In genomic region chr19:42996161-42996560, GRCh38 we compare ENCODE assay signal across 11 cellular contexts. TPM values are rescaled to one million over a fixed set of nuclear protein-coding genes. Genes with fewer than 3 reads are reported as not detected.
"Had no signal": no experiment of that assay in that cellular context is flagged by ENCODE, and none has a peak within 500 bp of the region (broad histone marks: within the 10 kb centered on the region; RNA-seq: fewer than 3 reads in every experiment).

No MANE protein-coding gene starts in this region.

RNA-seq across cellular contexts. Expression of gene PSG11, which starts 30.1 kb away (rescaled TPM):
- total RNA-seq: OCI-LY7, PC-3, PC-9, Peyer's patch, Right ventricle myocardium inferior, Right ventricle myocardium superior, RPMI7951, SJCRH30, SJSA1, T-cell had no signal

RNA-seq across cellular contexts. Expression of gene PSG7, which starts 59.2 kb away (rescaled TPM):
- total RNA-seq: OCI-LY7, PC-3, PC-9, Peyer's patch, Right ventricle myocardium inferior, Right ventricle myocardium superior, RPMI7951, SJCRH30, SJSA1, SK-MEL-5, T-cell had no signal
